ENCODE assay signal across 22 cellular contexts in genomic region chr1:14955986-14956385, GRCh38.
"Had no signal": no experiment of that assay in that cellular context is flagged by ENCODE, and none has a peak within 500 bp of the region (broad histone marks: within the 10 kb centered on the region; RNA-seq: fewer than 3 reads in every experiment).

No MANE protein-coding gene starts in this region.

- H3K4me1 ChIP-seq: gastrocnemius medialis, psoas muscle, transverse colon had no signal

- H3K27me3 ChIP-seq: gastrocnemius medialis, left lung, neural progenitor cell, sigmoid colon, transverse colon, vagina had no signal

- H3K27ac Mint-ChIP-seq: effector memory CD8-positive, alpha-beta T cell; naive thymus-derived CD4-positive, alpha-beta T cell; nephron; neural progenitor cell; stimulated activated memory B cell treated with anti-CD40 and anti-IgM and Interleukin-4, amounts not matched to agents 10 μg/mL and 1 μg/mL and 100 μg/mL, for 72 hours; stimulated activated naive CD8-positive, alpha-beta T cell treated with anti-CD3 and anti-CD28 coated beads, Interleukin-15, Interleukin-2, amounts not matched to agents 100 ng/mL and 50 ng/mL, for 24 hours had no signal

- H3K4me3 Mint-ChIP-seq: effector memory CD8-positive, alpha-beta T cell; naive thymus-derived CD4-positive, alpha-beta T cell; nephron; neural progenitor cell; stimulated activated memory B cell treated with anti-CD40 and anti-IgM and Interleukin-4, amounts not matched to agents 10 μg/mL and 1 μg/mL and 100 μg/mL, for 72 hours; stimulated activated naive CD8-positive, alpha-beta T cell treated with anti-CD3 and anti-CD28 coated beads, Interleukin-15, Interleukin-2, amounts not matched to agents 100 ng/mL and 50 ng/mL, for 24 hours had no signal

- H3K27me3 Mint-ChIP-seq: stimulated activated memory B cell treated with anti-CD40 and anti-IgM and Interleukin-4, amounts not matched to agents 10 μg/mL and 1 μg/mL and 100 μg/mL, for 72 hours; stimulated activated naive CD8-positive, alpha-beta T cell treated with anti-CD3 and anti-CD28 coated beads, Interleukin-15, Interleukin-2, amounts not matched to agents 100 ng/mL and 50 ng/mL, for 24 hours had no signal

- DNase-seq: effector memory CD8-positive, alpha-beta T cell; erythroblast; foreskin fibroblast; gastrocnemius medialis; head of caudate nucleus; left cardiac atrium; left lung; mammary epithelial cell; mesendoderm; midbrain; naive thymus-derived CD4-positive, alpha-beta T cell; psoas muscle; right cardiac atrium; sigmoid colon; stimulated activated CD4-positive, alpha-beta T cell treated with anti-CD3 and anti-CD28 coated beads, Interleukin-4, amount 100 ng/mL, for 4 hours; transverse colon had no signal

- H3K27ac ChIP-seq: coronary artery, gastrocnemius medialis, left lung, neural progenitor cell, psoas muscle, sigmoid colon, transverse colon, vagina had no signal

- H2AFZ ChIP-seq: neural progenitor cell had no signal

- H3K9me3 ChIP-seq: gastrocnemius medialis, psoas muscle, transverse colon, vagina had no signal

- ATAC-seq: effector memory CD8-positive, alpha-beta T cell; gastrocnemius medialis; left cardiac atrium; left lung; naive thymus-derived CD4-positive, alpha-beta T cell; psoas muscle; right cardiac atrium; stimulated activated memory B cell treated with anti-CD40 and anti-IgM and Interleukin-4, amounts not matched to agents 10 μg/mL and 1 μg/mL and 100 μg/mL, for 72 hours had no signal

- H3K4me1 Mint-ChIP-seq: stimulated activated memory B cell treated with anti-CD40 and anti-IgM and Interleukin-4, amounts not matched to agents 10 μg/mL and 1 μg/mL and 100 μg/mL, for 72 hours had no signal

- H3K9ac ChIP-seq: neural progenitor cell had no signal

- H3K36me3 ChIP-seq: gastrocnemius medialis, neural progenitor cell, transverse colon had no signal

- H3K4me2 ChIP-seq: neural progenitor cell had no signal

- H3K9me3 Mint-ChIP-seq: effector memory CD8-positive, alpha-beta T cell; naive thymus-derived CD4-positive, alpha-beta T cell; stimulated activated memory B cell treated with anti-CD40 and anti-IgM and Interleukin-4, amounts not matched to agents 10 μg/mL and 1 μg/mL and 100 μg/mL, for 72 hours; stimulated activated naive CD8-positive, alpha-beta T cell treated with anti-CD3 and anti-CD28 coated beads, Interleukin-15, Interleukin-2, amounts not matched to agents 100 ng/mL and 50 ng/mL, for 24 hours had no signal

- H3K36me3 Mint-ChIP-seq: naive thymus-derived CD4-positive, alpha-beta T cell; stimulated activated memory B cell treated with anti-CD40 and anti-IgM and Interleukin-4, amounts not matched to agents 10 μg/mL and 1 μg/mL and 100 μg/mL, for 72 hours had no signal

- H3K4me3 ChIP-seq: coronary artery, gastrocnemius medialis, left lung, neural progenitor cell, psoas muscle, sigmoid colon, transverse colon, vagina had no signal
